ENCODE assay signal across 17 cellular contexts in genomic region chr11:19817870-19818269, GRCh38.
A peak's percentile ranks its signal among the peaks of the same experiment; 100 is the strongest.
DNase-seq lines count a peak whose midpoint lies in the region; TF ChIP-seq lines count a peak whose summit lies in the region.
"Had no signal": no experiment of that assay in that cellular context is flagged by ENCODE, and none has a peak within 500 bp of the region (broad histone marks: within the 10 kb centered on the region; RNA-seq: fewer than 3 reads in every experiment).

No MANE protein-coding gene starts in this region.

- H3K27ac ChIP-seq in tibial artery (peak overlapping the region; percentile 56 to 62), MM.1S (ENCODE audit: low read length) (no peak overlapping the region), Peyer's patch (no peak overlapping the region)
- H3K27ac ChIP-seq: A549, BLaER1, PC-9 had no signal

- no peaks in the 10 kb centered on the region for H3K9me2 ChIP-seq in MM.1S (replicated peaks; ENCODE audit: insufficient read depth, low read length)

- no peak overlapping the region for H3K4me2 ChIP-seq in MM.1S (ENCODE audit: low read depth, low read length)
- H3K4me2 ChIP-seq: A549, BLaER1, PC-9 had no signal

- H3K4me1 ChIP-seq in NT2/D1 (ENCODE audit: insufficient read depth, insufficient read length) (peaks cover 9% of the 10 kb centered on the region), iPS-15b (ENCODE audit: control insufficient read depth, insufficient read depth, low read length) (peaks cover 55% of the 10 kb centered on the region), tibial artery (peaks cover 0 to 95% (median 71%) of the 10 kb centered on the region in 4 donors), MM.1S (ENCODE audit: low read length) (no peaks in the 10 kb centered on the region), Peyer's patch (peaks cover 0 to 11% (median 0%) of the 10 kb centered on the region in 4 donors)
- H3K4me1 ChIP-seq: A549 had no signal

- H3K27me3 ChIP-seq in NT2/D1 (ENCODE audit: insufficient read depth, insufficient read length) = no peaks in the 10 kb centered on the region
- H3K27me3 ChIP-seq in iPS-15b (ENCODE audit: control insufficient read depth, insufficient read depth, low read length) = no peaks in the 10 kb centered on the region
- no peaks in the 10 kb centered on the region for H3K27me3 ChIP-seq in tibial artery
- H3K27me3 ChIP-seq in MM.1S (replicated peaks; ENCODE audit: insufficient read depth, low read length) = no peaks in the 10 kb centered on the region
- H3K27me3 ChIP-seq in Peyer's patch = no peaks in the 10 kb centered on the region
- H3K27me3 ChIP-seq: BLaER1 had no signal

- H3K9ac ChIP-seq in NT2/D1 (ENCODE audit: insufficient read length, low read depth) (no peak overlapping the region), iPS-15b (ENCODE audit: low read depth, low read length) (peak overlapping the region; percentile 38), MM.1S (ENCODE audit: low read length) (no peak overlapping the region)
- H3K9ac ChIP-seq: BLaER1 had no signal

- H3K4me3 ChIP-seq in NT2/D1 (ENCODE audit: insufficient read length, low read depth) (no peak overlapping the region), iPS-15b (ENCODE audit: low read depth, low read length) (peak overlapping the region; percentile 24), tibial artery (no peak overlapping the region), MM.1S (ENCODE audit: low read length) (no peak overlapping the region), Peyer's patch (no peak overlapping the region)
- H3K4me3 ChIP-seq: A549, BLaER1, PC-9 had no signal

- no peaks in the 10 kb centered on the region for H4K20me1 ChIP-seq in MM.1S (ENCODE audit: insufficient read depth, low read length)
- H4K20me1 ChIP-seq: BLaER1 had no signal

- peak; percentile 46 for DNase-seq in NCI-H345 (lab: John Stamatoyannopoulos, UW)
- no peak for DNase-seq in NCI-H345 treated with DMSO at 0.1 percent for 48 hours (lab: John Stamatoyannopoulos, UW; ENCODE audit: unreplicated experiment)
- DNase-seq in NT2/D1 (ENCODE audit: low read depth, low spot score) = peak; percentile 54
- no peak for DNase-seq in tibial artery
- DNase-seq in MM.1S = no peak
- DNase-seq in Peyer's patch = no peak
- no peak for DNase-seq in stimulated activated CD4-positive, alpha-beta T cell treated with anti-CD3 and anti-CD28 coated beads, Interleukin-2, amount 100 ng/mL, for 24 hours
- DNase-seq: Calu3; CD4-positive, alpha-beta memory T cell; EL; IMR-90; NCI-H1417 treated with DMSO at 0.1 percent for 48 hours; NCI-H2081 treated with DMSO at 0.1 percent for 48 hours; PC-9 had no signal

- intact Hi-C loops in tibial artery (cut with DNase I; ENCODE audit: low total_unique reads) = no loop called here

- TF ChIP-seq POLR2A in Peyer's patch (IDR thresholded peaks at IDR 0.05) = no peak

- H3K9me3 ChIP-seq in NT2/D1 (ENCODE audit: insufficient read depth, low read length) (no peaks in the 10 kb centered on the region), iPS-15b (ENCODE audit: control insufficient read depth, insufficient read depth, low read length) (no peaks in the 10 kb centered on the region), tibial artery (no peaks in the 10 kb centered on the region), MM.1S (replicated peaks; ENCODE audit: insufficient read depth, low read length) (no peaks in the 10 kb centered on the region), Peyer's patch (no peaks in the 10 kb centered on the region)
- H3K9me3 ChIP-seq: A549, BLaER1 had no signal

- TF ChIP-seq CTCF in tibial artery (IDR thresholded peaks at IDR 0.05) = no peak
- TF ChIP-seq CTCF in MM.1S (IDR thresholded peaks at IDR 0.05; ENCODE audit: low read length) = no peak
- no peak for TF ChIP-seq CTCF in Peyer's patch (IDR thresholded peaks at IDR 0.05)

- no peaks in the 10 kb centered on the region for H3K79me2 ChIP-seq in MM.1S (ENCODE audit: low read length)

- H3K36me3 ChIP-seq in NT2/D1 (ENCODE audit: insufficient read depth, insufficient read length, low read length) (no peaks in the 10 kb centered on the region), iPS-15b (ENCODE audit: control insufficient read depth, insufficient read depth, low read length) (no peaks in the 10 kb centered on the region), tibial artery (peaks cover 0 to 7% (median 0%) of the 10 kb centered on the region in 3 donors), MM.1S (replicated peaks; ENCODE audit: insufficient read depth, low read length) (no peaks in the 10 kb centered on the region), Peyer's patch (no peaks in the 10 kb centered on the region)
- H3K36me3 ChIP-seq: BLaER1 had no signal

- H3F3A ChIP-seq in MM.1S (ENCODE audit: insufficient read depth, low read length) = no peaks in the 10 kb centered on the region

- no peak overlapping the region for H2AFZ ChIP-seq in MM.1S (ENCODE audit: low read length)
- H2AFZ ChIP-seq: PC-9 had no signal

Comparison
In these comparisons a context has a peak if more than half of its experiments do, and no peak if none do; other contexts are left out.
1. DNase-seq: peak in NCI-H345 (single experiment) and NT2/D1 (single experiment); none in NCI-H345 treated with DMSO at 0.1 percent for 48 hours (single experiment), tibial artery (0 of 2), MM.1S (single experiment), Peyer's patch (0 of 3) and stimulated activated CD4-positive, alpha-beta T cell treated with anti-CD3 and anti-CD28 coated beads, Interleukin-2, amount 100 ng/mL, for 24 hours (0 of 2).
2. H3K27ac ChIP-seq: peak in tibial artery (2 of 2); none in MM.1S (single experiment) and Peyer's patch (0 of 4).